In genomic region chr16:67395458-67396158, GRCh38 we compare ENCODE assay signal across 10 cellular contexts. TPM values are rescaled to one million over a fixed set of nuclear protein-coding genes. Genes with fewer than 3 reads are reported as not detected.
DNase-seq lines count a peak whose midpoint lies in the region; ATAC-seq and TF ChIP-seq lines count a peak whose summit lies in the region.
"Had no signal": no experiment of that assay in that cellular context is flagged by ENCODE, and none has a peak within 500 bp of the region (broad histone marks: within the 10 kb centered on the region; RNA-seq: fewer than 3 reads in every experiment).

No MANE protein-coding gene starts in this region.

- H3K4me2 ChIP-seq in GM23248 (ENCODE audit: unreplicated experiment), result no peak overlapping the region

- ATAC-seq in sciatic nerve, result no peak
- ATAC-seq in activated CD8-positive, alpha-beta memory T cell treated with anti-CD3 and anti-CD28 coated beads, Interleukin-2, amount 10 ng/mL, durations not matched to agents 7 days and 5 days, result no peak

- H3K79me2 ChIP-seq in GM23248 (ENCODE audit: insufficient read depth), result no peaks in the 10 kb centered on the region

- no peaks in the 10 kb centered on the region for H4K20me1 ChIP-seq in GM23248 (ENCODE audit: insufficient read depth)

- no peaks in the 10 kb centered on the region for H3K9me2 ChIP-seq in GM23248 (ENCODE audit: insufficient read depth)

- H3K9ac ChIP-seq in GM23248 (peak overlapping the region; percentile 33; the same call in 1 of the 2 replicates), endodermal cell (ENCODE audit: extremely low read depth, low read length, poor library complexity, severe bottlenecking) (no peak overlapping the region)

- no peaks in the 10 kb centered on the region for H3K36me3 Mint-ChIP-seq in endodermal cell (ENCODE audit: low read depth)
- no peaks in the 10 kb centered on the region for H3K36me3 Mint-ChIP-seq in activated CD8-positive, alpha-beta memory T cell treated with anti-CD3 and anti-CD28 coated beads, Interleukin-2, amount 10 ng/mL, durations not matched to agents 7 days and 5 days
- H3K36me3 Mint-ChIP-seq in activated CD4-positive, alpha-beta memory T cell treated with anti-CD3 and anti-CD28 coated beads, Interleukin-2, amount 10 ng/mL, durations not matched to agents 7 days and 5 days (ENCODE audit: low read depth), result no peaks in the 10 kb centered on the region

- whole genome bisulfite sequencing in GM23248 (ENCODE audit: low coverage in 1 of 2, low lambda C conversion rate in 2 of 2, missing lambda C conversion rate in 2 of 2), 2 experiments, result 81 to 86% methylated on average over 13 of the region's 13 CpGs
- 65 to 76% methylated on average over 10 to 13 of the region's 13 CpGs for WGBS in endodermal cell (ENCODE audit: insufficient coverage in 1 of 2, insufficient read length in 1 of 2), 2 experiments

- no peak overlapping the region for H2AFZ ChIP-seq in GM23248

- peak; percentile 45 for DNase-seq in GM23248
- peak; percentile 93 for DNase-seq in NCI-H345 (lab: John Stamatoyannopoulos, UW)
- DNase-seq in endodermal cell, result no peak
- DNase-seq in sciatic nerve (ENCODE audit: low spot score), result peak; percentile 60
- no peak for DNase-seq in iPS-NIHi11 (ENCODE audit: low spot score)
- no peak for DNase-seq in activated CD4-positive, alpha-beta T cell treated with anti-CD3 and anti-CD28 coated beads for 48 hours
- no peak for DNase-seq in activated CD8-positive, alpha-beta memory T cell treated with anti-CD3 and anti-CD28 coated beads, Interleukin-2, amount 10 ng/mL, durations not matched to agents 7 days and 5 days
- DNase-seq in activated CD4-positive, alpha-beta memory T cell treated with anti-CD3 and anti-CD28 coated beads, Interleukin-2, amount 10 ng/mL, durations not matched to agents 7 days and 5 days, result no peak
- DNase-seq: stimulated activated naive CD4-positive, alpha-beta T cell treated with Interleukin-2 at 50 U/mL for 16 hours had no signal

- H3K27me3 Mint-ChIP-seq in endodermal cell (ENCODE audit: insufficient read depth), result peaks cover 71% of the 10 kb centered on the region
- peaks cover 37% of the 10 kb centered on the region for H3K27me3 Mint-ChIP-seq in activated CD8-positive, alpha-beta memory T cell treated with anti-CD3 and anti-CD28 coated beads, Interleukin-2, amount 10 ng/mL, durations not matched to agents 7 days and 5 days
- peaks cover 40% of the 10 kb centered on the region for H3K27me3 Mint-ChIP-seq in activated CD4-positive, alpha-beta memory T cell treated with anti-CD3 and anti-CD28 coated beads, Interleukin-2, amount 10 ng/mL, durations not matched to agents 7 days and 5 days

- H3K4me1 Mint-ChIP-seq in endodermal cell, result peaks cover 3% of the 10 kb centered on the region
- H3K4me1 Mint-ChIP-seq in activated CD8-positive, alpha-beta memory T cell treated with anti-CD3 and anti-CD28 coated beads, Interleukin-2, amount 10 ng/mL, durations not matched to agents 7 days and 5 days, result peaks cover 7% of the 10 kb centered on the region
- peaks cover 5% of the 10 kb centered on the region for H3K4me1 Mint-ChIP-seq in activated CD4-positive, alpha-beta memory T cell treated with anti-CD3 and anti-CD28 coated beads, Interleukin-2, amount 10 ng/mL, durations not matched to agents 7 days and 5 days

- H3K4me3 ChIP-seq in GM23248 (no peak overlapping the region), endodermal cell (ENCODE audit: low read length) (no peak overlapping the region)

- no peak overlapping the region for H3K27ac Mint-ChIP-seq in endodermal cell
- no peak overlapping the region for H3K27ac Mint-ChIP-seq in activated CD8-positive, alpha-beta memory T cell treated with anti-CD3 and anti-CD28 coated beads, Interleukin-2, amount 10 ng/mL, durations not matched to agents 7 days and 5 days
- no peak overlapping the region for H3K27ac Mint-ChIP-seq in activated CD4-positive, alpha-beta memory T cell treated with anti-CD3 and anti-CD28 coated beads, Interleukin-2, amount 10 ng/mL, durations not matched to agents 7 days and 5 days

- CTCF ChIA-PET in activated CD8-positive, alpha-beta memory T cell treated with anti-CD3 and anti-CD28 coated beads, Interleukin-2, amount 10 ng/mL, durations not matched to agents 7 days and 5 days (lab: Charles Lee), result no interaction called here
- CTCF ChIA-PET in activated CD4-positive, alpha-beta memory T cell treated with anti-CD3 and anti-CD28 coated beads, Interleukin-2, amount 10 ng/mL, durations not matched to agents 7 days and 5 days (lab: Charles Lee), result no interaction called here

- no peak overlapping the region for H3K4me3 Mint-ChIP-seq in endodermal cell
- H3K4me3 Mint-ChIP-seq in activated CD8-positive, alpha-beta memory T cell treated with anti-CD3 and anti-CD28 coated beads, Interleukin-2, amount 10 ng/mL, durations not matched to agents 7 days and 5 days, result no peak overlapping the region
- no peak overlapping the region for H3K4me3 Mint-ChIP-seq in activated CD4-positive, alpha-beta memory T cell treated with anti-CD3 and anti-CD28 coated beads, Interleukin-2, amount 10 ng/mL, durations not matched to agents 7 days and 5 days

- H3K9me3 Mint-ChIP-seq in endodermal cell, result no peaks in the 10 kb centered on the region
- no peaks in the 10 kb centered on the region for H3K9me3 Mint-ChIP-seq in activated CD8-positive, alpha-beta memory T cell treated with anti-CD3 and anti-CD28 coated beads, Interleukin-2, amount 10 ng/mL, durations not matched to agents 7 days and 5 days (ENCODE audit: low read depth)
- no peaks in the 10 kb centered on the region for H3K9me3 Mint-ChIP-seq in activated CD4-positive, alpha-beta memory T cell treated with anti-CD3 and anti-CD28 coated beads, Interleukin-2, amount 10 ng/mL, durations not matched to agents 7 days and 5 days

- H3K4me1 ChIP-seq in GM23248 (ENCODE audit: insufficient read depth) (peaks cover 6% of the 10 kb centered on the region; the same call in 1 of the 2 replicates), endodermal cell (ENCODE audit: control insufficient read depth, insufficient read depth, low read length) (peaks cover 13% of the 10 kb centered on the region)

- POLR2A ChIA-PET in activated CD4-positive, alpha-beta memory T cell treated with anti-CD3 and anti-CD28 coated beads, Interleukin-2, amount 10 ng/mL, durations not matched to agents 7 days and 5 days (lab: Charles Lee), result no interaction called here

- in situ Hi-C loops in GM23248 (cut with MboI), result no loop called here

- no peak overlapping the region for H3K27ac ChIP-seq in GM23248
- H3K27ac ChIP-seq in endodermal cell (ENCODE audit: low read depth, low read length), result peak overlapping the region; percentile 90

- no peak for TF ChIP-seq CTCF in endodermal cell (conservative IDR thresholded peaks at IDR 0.05)

- H3K27me3 ChIP-seq in GM23248 (replicated peaks; ENCODE audit: insufficient read depth), result no peaks in the 10 kb centered on the region
- peaks cover 44% of the 10 kb centered on the region for H3K27me3 ChIP-seq in endodermal cell (ENCODE audit: control insufficient read depth, insufficient read depth, low read length, poor library complexity, severe bottlenecking)

- intact Hi-C loops in sciatic nerve (cut with DNase I), result no loop called here

- H3K9me3 ChIP-seq in GM23248 (ENCODE audit: low read depth) (no peaks in the 10 kb centered on the region), endodermal cell (ENCODE audit: control insufficient read depth, low read length) (no peaks in the 10 kb centered on the region)

- no peaks in the 10 kb centered on the region for H3F3A ChIP-seq in GM23248 (ENCODE audit: insufficient read depth)

- H3K36me3 ChIP-seq in GM23248 (ENCODE audit: low read depth) (no peaks in the 10 kb centered on the region), endodermal cell (ENCODE audit: control insufficient read depth, insufficient read depth, low read length) (no peaks in the 10 kb centered on the region)

RNA-seq across cellular contexts. Expression of gene TPPP3, which starts 2.3 kb away (rescaled TPM):
- not detected in 2 replicates for total RNA-seq in GM23248 (2014; rRNA removed; shearing (Covaris generic))
- polyA plus RNA-seq in GM23248 (2016; fragmentation: Nextera tagmentation; extraction: Ambion mirVana), result 1.9 and 2.1 TPM in 2 replicates
- total RNA-seq in endodermal cell (under 1 TPM; 0.64 to 0.73 TPM), sciatic nerve (12.5 TPM)
- polyA plus RNA-seq in endodermal cell (2013, experiment 1 of 2), result 29.7 TPM
- 19.5 TPM for polyA plus RNA-seq in endodermal cell (2013, experiment 2 of 2)
- not detected for total RNA-seq in activated CD8-positive, alpha-beta memory T cell treated with anti-CD3 and anti-CD28 coated beads, Interleukin-2, amount 10 ng/mL, durations not matched to agents 7 days and 5 days
- total RNA-seq in activated CD4-positive, alpha-beta memory T cell treated with anti-CD3 and anti-CD28 coated beads, Interleukin-2, amount 10 ng/mL, durations not matched to agents 7 days and 5 days, result not detected
- total RNA-seq: T-helper 2 cell treated with Interferon-gamma antibody and Interleukin-4, amounts not matched to agents 100 ng/mL and 5 ng/mL, for 36 hours had no signal

RNA-seq across cellular contexts. Expression of gene ZDHHC1, which starts 20.7 kb away (rescaled TPM):
- 9.6 and 10.9 TPM in 2 replicates for total RNA-seq in GM23248 (2014; rRNA removed; shearing (Covaris generic))
- polyA plus RNA-seq in GM23248 (2016; fragmentation: Nextera tagmentation; extraction: Ambion mirVana), result 9.2 and 9.6 TPM in 2 replicates
- total RNA-seq in endodermal cell, result 10 to 100 TPM in 1 of 2 donors, 1 to 10 TPM in 1; 8.4 to 10.6 TPM
- 7.8 TPM for polyA plus RNA-seq in endodermal cell (2013, experiment 1 of 2)
- polyA plus RNA-seq in endodermal cell (2013, experiment 2 of 2), result 6.0 TPM
- total RNA-seq in sciatic nerve, result 16.3 TPM
- under 1 TPM; 0.41 to 0.49 TPM for total RNA-seq in activated CD8-positive, alpha-beta memory T cell treated with anti-CD3 and anti-CD28 coated beads, Interleukin-2, amount 10 ng/mL, durations not matched to agents 7 days and 5 days
- total RNA-seq in activated CD4-positive, alpha-beta memory T cell treated with anti-CD3 and anti-CD28 coated beads, Interleukin-2, amount 10 ng/mL, durations not matched to agents 7 days and 5 days, result under 1 TPM; 0.23 to 0.45 TPM

RNA-seq across cellular contexts. Expression of gene HSD11B2, which starts 35.3 kb away (rescaled TPM):
- total RNA-seq in GM23248 (2014; rRNA removed; shearing (Covaris generic)), result not detected in 2 replicates
- 0.19 and 0.36 TPM in 2 replicates for polyA plus RNA-seq in GM23248 (2016; fragmentation: Nextera tagmentation; extraction: Ambion mirVana)
- total RNA-seq in endodermal cell, result 10 to 100 TPM; 10.4 to 14.7 TPM
- 11.9 TPM for polyA plus RNA-seq in endodermal cell (2013, experiment 1 of 2)
- polyA plus RNA-seq in endodermal cell (2013, experiment 2 of 2), result 8.4 TPM
- 0.53 TPM for total RNA-seq in sciatic nerve
- total RNA-seq in activated CD8-positive, alpha-beta memory T cell treated with anti-CD3 and anti-CD28 coated beads, Interleukin-2, amount 10 ng/mL, durations not matched to agents 7 days and 5 days, result under 1 TPM in 1 of 2 experiments, not detected in 1; 0.14 TPM
- not detected for total RNA-seq in activated CD4-positive, alpha-beta memory T cell treated with anti-CD3 and anti-CD28 coated beads, Interleukin-2, amount 10 ng/mL, durations not matched to agents 7 days and 5 days

Comparison
In these comparisons a context has a peak if more than half of its experiments do, and no peak if none do; other contexts are left out.
1. DNase-seq: peak in GM23248 (single experiment), NCI-H345 (single experiment) and sciatic nerve (single experiment); none in endodermal cell (single experiment), iPS-NIHi11 (single experiment), activated CD4-positive, alpha-beta T cell treated with anti-CD3 and anti-CD28 coated beads for 48 hours (single experiment), activated CD8-positive, alpha-beta memory T cell treated with anti-CD3 and anti-CD28 coated beads, Interleukin-2, amount 10 ng/mL, durations not matched to agents 7 days and 5 days (single experiment) and activated CD4-positive, alpha-beta memory T cell treated with anti-CD3 and anti-CD28 coated beads, Interleukin-2, amount 10 ng/mL, durations not matched to agents 7 days and 5 days (single experiment).